In the genomic region with DNA sequence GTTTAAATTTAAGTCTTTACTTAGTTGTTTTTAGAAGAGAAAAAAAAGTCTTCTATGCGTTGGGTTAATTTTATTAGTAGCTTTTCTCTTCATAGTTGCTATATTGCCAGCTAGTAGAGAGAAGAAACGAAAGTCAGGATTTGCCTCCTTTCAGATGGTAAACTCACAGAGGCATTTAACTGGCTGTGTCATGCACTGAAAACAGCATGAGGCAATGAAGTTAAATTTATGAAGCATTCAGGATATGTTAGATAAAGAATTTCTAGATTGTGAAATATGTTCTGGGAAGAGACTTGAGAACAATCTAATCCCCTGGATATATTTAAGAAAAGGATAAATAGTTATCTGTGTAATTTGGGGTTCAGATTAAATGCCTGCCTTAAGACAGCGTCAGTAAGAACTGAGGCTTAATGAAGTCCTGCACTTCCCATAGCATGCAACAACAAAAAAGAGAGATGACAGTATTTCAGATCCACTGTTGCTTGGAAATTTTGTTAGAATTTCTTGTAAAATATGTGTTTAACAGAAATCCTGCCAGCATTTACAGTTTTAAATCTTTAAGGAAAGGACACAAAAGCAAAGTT, we compare ENCODE assay signal across 12 cellular contexts. TPM values are rescaled to one million over a fixed set of nuclear protein-coding genes. Genes with fewer than 3 reads are reported as not detected.
DNase-seq lines count a peak whose midpoint lies in the region; ATAC-seq, FAIRE-seq and TF ChIP-seq lines count a peak whose summit lies in the region.
"Had no signal": no experiment of that assay in that cellular context is flagged by ENCODE, and none has a peak within 500 bp of the region (broad histone marks: within the 10 kb centered on the region; RNA-seq: fewer than 3 reads in every experiment).

No MANE protein-coding gene starts in this region.

- POLR2A ChIA-PET in HEK293 (lab: Yijun Ruan, JAX), result no interaction called here
- POLR2A ChIA-PET in HepG2 (lab: Yijun Ruan, JAX), result no interaction called here
- POLR2A ChIA-PET in OCI-LY7 (lab: Charles Lee), result interaction anchor here (1.0 to 6.8 kb wide), 4 partner anchors 11 to 37 kb away, joined by 3 to 53 read pairs (median 4); no protein-coding TSS in a partner anchor

- TF ChIP-seq CTCF in HEK293 (tag by site-specific recombination; IDR thresholded peaks at IDR 0.05) (no peak), dorsolateral prefrontal cortex (IDR thresholded peaks at IDR 0.05 in 54 of 56, conservative IDR thresholded peaks at IDR 0.05 in 2 of 56; ENCODE audit: low read depth in 1 of 56, partially characterized antibody in 56 of 56) (no peak), HepG2 (CRISPR knock-in tag; IDR thresholded peaks at IDR 0.05) (no peak), OCI-LY7 (conservative IDR thresholded peaks at IDR 0.05; ENCODE audit: low read length) (no peak)

- H3K4me1 ChIP-seq in HEK293 (ENCODE audit: control insufficient read depth, insufficient read depth, low read length) (peaks cover 16% of the 10 kb centered on the region), HepG2 (ENCODE audit: insufficient read depth, low read length) (peaks cover 54% of the 10 kb centered on the region), subcutaneous abdominal adipose tissue (ENCODE audit: control insufficient read depth in 5 of 5, insufficient read depth in 5 of 5, low read length in 5 of 5) (peaks cover 3 to 36% (median 23%) of the 10 kb centered on the region in 5 donors), OCI-LY7 (ENCODE audit: insufficient read depth, low read length, poor library complexity, severe bottlenecking) (no peaks in the 10 kb centered on the region)

- in situ Hi-C loops in HepG2 (cut with HindIII; ENCODE audit: extremely low pct_ligation_motif_present, low pct_unique_long_range_greater_than_20kb), result no loop called here

- no peak for TF ChIP-seq POLR2A in HepG2 (IDR thresholded peaks at IDR 0.05; ENCODE audit: insufficient read depth in 1 of 2, low read depth in 2 of 2, low read length in 2 of 2)

- BruUV-seq in HepG2 (replicated peaks; lab: Mats Ljungman, UMichigan) (no TSS peak), OCI-LY7 (replicated peaks; lab: Mats Ljungman, UMichigan) (no TSS peak)

- DNase-seq in dorsolateral prefrontal cortex, result no peak
- DNase-seq in HepG2 (ENCODE audit: low spot score), result no peak
- no peak for DNase-seq in left colon
- DNase-seq in OCI-LY7 (ENCODE audit: low spot score), result no peak
- DNase-seq: activated T-cell treated with anti-CD3 and anti-CD28 coated beads, Interleukin-2, amount 50 U/mL, for 48 hours; DMS153; naive thymus-derived CD4-positive, alpha-beta T cell; NCI-H524 treated with DMSO at 0.1 percent for 48 hours had no signal

- CTCF ChIA-PET in HEK293 (lab: Yijun Ruan, JAX), result interaction anchor here (1.0 kb wide), 1 partner anchor 136 kb away, joined by 3 read pairs; no protein-coding TSS in a partner anchor
- CTCF ChIA-PET in HepG2 (lab: Yijun Ruan, JAX; ENCODE audit: low intra/inter-chr PET ratio, low total read pairs), result no interaction called here
- CTCF ChIA-PET in OCI-LY7 (lab: Charles Lee; ENCODE audit: unreplicated experiment), result no interaction called here

- no peaks in the 10 kb centered on the region for H3K9me3 ChIP-seq in HEK293 (ENCODE audit: control insufficient read depth, insufficient read depth, low read depth, low read length)
- H3K9me3 ChIP-seq in HepG2 (ENCODE audit: low read length), result no peaks in the 10 kb centered on the region
- H3K9me3 ChIP-seq in subcutaneous abdominal adipose tissue (ENCODE audit: control insufficient read depth in 5 of 5, low read length in 5 of 5), result no peaks in the 10 kb centered on the region
- H3K9me3 ChIP-seq in OCI-LY7 (ENCODE audit: low read length), result no peaks in the 10 kb centered on the region

- intact Hi-C loops in dorsolateral prefrontal cortex (cut with DNase I) (no loop called here), HepG2 (cut with micrococcal nuclease; ENCODE audit: unreplicated experiment) (loop anchor here (5.0 kb wide), 1 partner anchor 37 kb away; no protein-coding TSS in a partner anchor), left colon (cut with DNase I, micrococcal nuclease) (no loop called here), OCI-LY7 (cut with micrococcal nuclease; ENCODE audit: unreplicated experiment) (no loop called here)

- no peak overlapping the region for H2AFZ ChIP-seq in HepG2 (ENCODE audit: low read length)
- H2AFZ ChIP-seq in OCI-LY7 (ENCODE audit: low read length), result no peak overlapping the region

- WGBS in HepG2 (ENCODE audit: low lambda C conversion rate), result 75% methylated on average over 3 of the region's 3 CpGs

- no peaks in the 10 kb centered on the region; the same call in 1 of the 2 replicates for H4K20me1 ChIP-seq in HepG2 (ENCODE audit: insufficient read depth, low read length)
- H4K20me1 ChIP-seq in OCI-LY7 (ENCODE audit: insufficient read depth, low read length), result no peaks in the 10 kb centered on the region

- H3K4me2 ChIP-seq in HepG2 (ENCODE audit: low read depth, low read length), result peak overlapping the region; percentile 75
- no peak overlapping the region for H3K4me2 ChIP-seq in OCI-LY7 (ENCODE audit: low read length)

- no peaks in the 10 kb centered on the region for H3K9me2 ChIP-seq in OCI-LY7 (ENCODE audit: insufficient read depth, low read length)

- peak overlapping the region; percentile 48; the same call in 1 of the 2 replicates for H3K9ac ChIP-seq in HepG2 (ENCODE audit: insufficient read depth, low read depth, low read length)
- H3K9ac ChIP-seq in subcutaneous abdominal adipose tissue (ENCODE audit: low read length in 5 of 5), result peak overlapping the region in 2 of 5 donors; percentile 66 to 87

- FAIRE-seq in HepG2 (lab: Jason Lieb, UNC), result no peak

- H3K79me2 ChIP-seq in HepG2 (ENCODE audit: insufficient read depth, low read length), result peaks cover 19% of the 10 kb centered on the region
- H3K79me2 ChIP-seq in OCI-LY7 (ENCODE audit: insufficient read depth, low read depth, low read length), result no peaks in the 10 kb centered on the region

- H3K36me3 ChIP-seq in HEK293 (ENCODE audit: control insufficient read depth in 2 of 2, insufficient read depth in 1 of 2, low read length in 2 of 2) (no peaks in the 10 kb centered on the region), HepG2 (replicated peaks in 1 of 2; ENCODE audit: control insufficient read depth in 1 of 2, insufficient read depth in 2 of 2, low read length in 2 of 2) (peaks cover 0 to 3% of the 10 kb centered on the region in 2 experiments; a peak in 2 of 5 replicates), subcutaneous abdominal adipose tissue (ENCODE audit: control insufficient read depth in 5 of 5, insufficient read depth in 5 of 5, low read length in 5 of 5) (peaks cover 0 to 5% (median 4%) of the 10 kb centered on the region in 5 donors), OCI-LY7 (ENCODE audit: insufficient read depth, low read length) (peaks cover 41% of the 10 kb centered on the region)

- TF ChIP-seq EP300 in HepG2 (IDR thresholded peaks at IDR 0.05; ENCODE audit: low read depth in 2 of 2, low read length in 2 of 2) (no peak), HepG2 (CRISPR knock-in tag; IDR thresholded peaks at IDR 0.05; ENCODE audit: borderline replicate concordance) (no peak)

- H3K4me3 ChIP-seq in HEK293 (ENCODE audit: low read depth, low read length) (no peak overlapping the region), dorsolateral prefrontal cortex (peak overlapping the region in 30 of 59 donors; percentile 0 to 53 (median 24)), HepG2 (replicated peaks in 1 of 3; ENCODE audit: insufficient read depth in 1 of 3, low read depth in 2 of 3, low read length in 3 of 3) (peak overlapping the region; percentile 46 to 75 (median 68); a peak in 5 of 6 replicates), subcutaneous abdominal adipose tissue (ENCODE audit: low read depth in 1 of 5, low read length in 5 of 5) (peak overlapping the region; percentile 41 to 75 (median 58)), OCI-LY7 (ENCODE audit: low read depth, low read length, poor library complexity, severe bottlenecking) (no peak overlapping the region)

- ATAC-seq in HepG2, result no peak
- ATAC-seq in left colon, result no peak
- no peak for ATAC-seq in HG02623 (IDR thresholded peaks at IDR 0.05; ENCODE audit: unreplicated experiment)
- ATAC-seq in HG03097 (IDR thresholded peaks at IDR 0.05; ENCODE audit: low FRiP score, unreplicated experiment), result no peak
- ATAC-seq: naive thymus-derived CD4-positive, alpha-beta T cell had no signal

- TF ChIP-seq RAD21 in HepG2 (CRISPR knock-in tag; IDR thresholded peaks at IDR 0.05), result no peak

- H3K27ac ChIP-seq in HEK293 (ENCODE audit: extremely low read depth, low read depth, low read length) (no peak overlapping the region), dorsolateral prefrontal cortex (no peak overlapping the region), HepG2 (ENCODE audit: extremely low read length, insufficient read depth, low read length) (no peak overlapping the region), subcutaneous abdominal adipose tissue (ENCODE audit: low read depth, low read length) (peak overlapping the region; percentile 13), OCI-LY7 (ENCODE audit: low read depth, low read length, poor library complexity, severe bottlenecking) (no peak overlapping the region)

- no peaks in the 10 kb centered on the region for H3K27me3 ChIP-seq in dorsolateral prefrontal cortex
- H3K27me3 ChIP-seq in HepG2 (ENCODE audit: control insufficient read depth in 1 of 2, insufficient read depth in 2 of 2, low read length in 2 of 2), result no peaks in the 10 kb centered on the region
- no peaks in the 10 kb centered on the region for H3K27me3 ChIP-seq in subcutaneous abdominal adipose tissue (ENCODE audit: control insufficient read depth in 5 of 5, insufficient read depth in 4 of 5, low read length in 5 of 5)

RNA-seq across cellular contexts. Expression of a gene that starts 1.7 kb away (rescaled TPM):
- total RNA-seq in dorsolateral prefrontal cortex (10 to 100 TPM in 1 of 120 experiments, 1 to 10 TPM in 114, under 1 TPM in 5; 0.49 to 10.5 (median 2.5) TPM), HepG2 (2016; rRNA removed; fragmentation: Illumina TruSeq; extraction: Trizol) (2.2 and 2.9 TPM in 2 replicates), left colon (10 to 100 TPM in 1 of 2 donors, 1 to 10 TPM in 1; 2.5 to 10.6 TPM), OCI-LY7 (2022) (not detected in 2 replicates)
- total RNA-seq in HepG2 (2016; cell fraction: cytosol; rRNA removed; fragmentation: Illumina TruSeq; extraction: Trizol; ENCODE audit: low read depth), result 0.71 TPM in 1 of 2 replicates, not detected in the other
- total RNA-seq in HepG2 (2016; cell fraction: insoluble cytoplasmic fraction; rRNA removed; fragmentation: Illumina TruSeq; extraction: Trizol), result 1.7 and 2.9 TPM in 2 replicates
- 0.56 and 0.59 TPM in 2 replicates for total RNA-seq in HepG2 (2016; cell fraction: membrane; rRNA removed; fragmentation: Illumina TruSeq; extraction: Trizol)
- total RNA-seq in HepG2 (2016; cell fraction: nucleus; rRNA removed; fragmentation: Illumina TruSeq; extraction: Trizol), result 3.6 and 4.3 TPM in 2 replicates
- 3.5 and 9.3 TPM in 2 replicates for polyA plus RNA-seq in HepG2 (2011; rRNA removed)
- polyA plus RNA-seq in HepG2 (2011; cell fraction: cytosol; rRNA removed), result 3.1 and 3.2 TPM in 2 replicates
- 1.5 and 3.6 TPM in 2 replicates for polyA plus RNA-seq in HepG2 (2011; cell fraction: nucleus; rRNA removed)
- polyA plus RNA-seq in HepG2 (2012), result 2.9 and 6.3 TPM in 2 replicates
- 0.10 and 0.25 TPM in 2 replicates for polyA plus RNA-seq in HepG2 (2016; cell fraction: cytosol; fragmentation: Illumina TruSeq; extraction: Trizol; ENCODE audit: low read depth)
- polyA plus RNA-seq in HepG2 (2016; cell fraction: insoluble cytoplasmic fraction; fragmentation: Illumina TruSeq; extraction: Trizol; ENCODE audit: low read depth), result 1.5 and 1.8 TPM in 2 replicates
- polyA plus RNA-seq in HepG2 (2016; cell fraction: membrane; fragmentation: Illumina TruSeq; extraction: Trizol; ENCODE audit: low read depth), result 0.27 and 0.65 TPM in 2 replicates
- polyA plus RNA-seq in HepG2 (2016; cell fraction: nucleus; fragmentation: Illumina TruSeq; extraction: Trizol; ENCODE audit: insufficient read depth, low read depth), result 3.7 and 4.3 TPM in 2 replicates
- 4.0 TPM in 1 of 2 replicates, not detected in the other for polyA minus RNA-seq in HepG2 (2011; rRNA and poly(A)+ RNA removed; ENCODE audit: low replicate concordance)
- 2.1 and 3.0 TPM in 2 replicates for polyA minus RNA-seq in HepG2 (2011; cell fraction: cytosol; rRNA and poly(A)+ RNA removed)
- polyA minus RNA-seq in HepG2 (2011; cell fraction: nucleus; rRNA and poly(A)+ RNA removed), result 4.4 and 6.7 TPM in 2 replicates
- total RNA-seq in OCI-LY7 (2014; rRNA removed; shearing (Covaris generic)), result not detected in 2 replicates
- total RNA-seq: naive thymus-derived CD4-positive, alpha-beta T cell had no signal
- polyA plus RNA-seq: naive thymus-derived CD4-positive, alpha-beta T cell had no signal

Comparison
In these comparisons a context has a peak if more than half of its experiments do, and no peak if none do; other contexts are left out.
1. H3K4me3 ChIP-seq: peak in dorsolateral prefrontal cortex (30 of 59), HepG2 (3 of 3) and subcutaneous abdominal adipose tissue (5 of 5); none in HEK293 (single experiment) and OCI-LY7 (single experiment).